ENCODE assay signal across 8 cellular contexts in genomic region chr14:89418452-89418851, GRCh38. TPM values are rescaled to one million over a fixed set of nuclear protein-coding genes. Genes with fewer than 3 reads are reported as not detected.
DNase-seq lines count a peak whose midpoint lies in the region; ATAC-seq and TF ChIP-seq lines count a peak whose summit lies in the region.

No MANE protein-coding gene starts in this region.

- H3K4me1 Mint-ChIP-seq in activated naive CD4-positive, alpha-beta T cell treated with anti-CD3 and anti-CD28 coated beads, Interleukin-2, amount 10 ng/mL, durations not matched to agents 7 days and 5 days = peaks cover 52% of the 10 kb centered on the region
- peaks cover 47% of the 10 kb centered on the region for H3K4me1 Mint-ChIP-seq in activated CD8-positive, alpha-beta memory T cell treated with anti-CD3 and anti-CD28 coated beads, Interleukin-2, amount 10 ng/mL, durations not matched to agents 7 days and 5 days

- WGBS in transverse colon (ENCODE audit: low coverage in 1 of 2), 2 donors = 80 to 100% methylated on average over 1 to 7 of the region's 7 CpGs
- 73 to 87% methylated on average over 6 to 7 of the region's 7 CpGs for whole genome bisulfite sequencing in thyroid gland, 2 donors

- TF ChIP-seq POLR2A in transverse colon (IDR thresholded peaks at IDR 0.05) = no peak
- TF ChIP-seq POLR2A in thyroid gland (IDR thresholded peaks at IDR 0.05) = no peak

- H3K4me3 ChIP-seq in transverse colon (no peak overlapping the region), thyroid gland (replicated peaks in 1 of 3) (no peak overlapping the region)

- no peak for DNase-seq in activated naive CD4-positive, alpha-beta T cell treated with anti-CD3 and anti-CD28 coated beads, Interleukin-2, amount 10 ng/mL, durations not matched to agents 7 days and 5 days
- DNase-seq in activated naive CD4-positive, alpha-beta T cell (lab: John Stamatoyannopoulos, UW) = no peak
- peak; percentile 46 for DNase-seq in activated CD8-positive, alpha-beta memory T cell treated with anti-CD3 and anti-CD28 coated beads, Interleukin-2, amount 10 ng/mL, durations not matched to agents 7 days and 5 days
- DNase-seq in islet precursor cell (peak; percentile 70), transverse colon (peak; percentile 28), thyroid gland (no peak), NCI-H446 treated with DMSO at 0.1 percent for 48 hours (lab: John Stamatoyannopoulos, UW) (no peak)

- H3K9me3 Mint-ChIP-seq in activated naive CD4-positive, alpha-beta T cell treated with anti-CD3 and anti-CD28 coated beads, Interleukin-2, amount 10 ng/mL, durations not matched to agents 7 days and 5 days = no peaks in the 10 kb centered on the region
- no peaks in the 10 kb centered on the region for H3K9me3 Mint-ChIP-seq in activated CD8-positive, alpha-beta memory T cell treated with anti-CD3 and anti-CD28 coated beads, Interleukin-2, amount 10 ng/mL, durations not matched to agents 7 days and 5 days (ENCODE audit: low read depth)

- peak overlapping the region; percentile 28 for H3K4me3 Mint-ChIP-seq in activated naive CD4-positive, alpha-beta T cell treated with anti-CD3 and anti-CD28 coated beads, Interleukin-2, amount 10 ng/mL, durations not matched to agents 7 days and 5 days
- H3K4me3 Mint-ChIP-seq in activated CD8-positive, alpha-beta memory T cell treated with anti-CD3 and anti-CD28 coated beads, Interleukin-2, amount 10 ng/mL, durations not matched to agents 7 days and 5 days = peak overlapping the region; percentile 89

- in situ Hi-C loops in transverse colon (cut with MboI; ENCODE audit: low pct_ligation_motif_present in 1 of 4, low pct_unique_long_range_greater_than_20kb in 1 of 4, low sequenced_read_pairs in 3 of 4) = loop anchor here in 2 of 4 donors (25.0 kb wide), 2 partner anchors 381 to 494 kb away; no protein-coding TSS in a partner anchor

- H3K27ac ChIP-seq in transverse colon (peak overlapping the region; percentile 87 to 93 (median 90)), thyroid gland (peak overlapping the region in 1 of 3 donors; percentile 96)

- H3K9me3 ChIP-seq in transverse colon (no peaks in the 10 kb centered on the region), thyroid gland (no peaks in the 10 kb centered on the region)

- H3K4me1 ChIP-seq in transverse colon = peaks cover 16 to 69% (median 45%) of the 10 kb centered on the region in 4 donors
- H3K4me1 ChIP-seq in thyroid gland = peaks cover 6 to 28% of the 10 kb centered on the region in 2 donors

- H3K36me3 ChIP-seq in transverse colon = no peaks in the 10 kb centered on the region
- H3K36me3 ChIP-seq in thyroid gland = no peaks in the 10 kb centered on the region

- ATAC-seq in activated CD8-positive, alpha-beta memory T cell treated with anti-CD3 and anti-CD28 coated beads, Interleukin-2, amount 10 ng/mL, durations not matched to agents 7 days and 5 days = no peak
- ATAC-seq in HG03139 (IDR thresholded peaks at IDR 0.05; ENCODE audit: unreplicated experiment) = no peak

- peaks cover 15% of the 10 kb centered on the region for H3K36me3 Mint-ChIP-seq in activated naive CD4-positive, alpha-beta T cell treated with anti-CD3 and anti-CD28 coated beads, Interleukin-2, amount 10 ng/mL, durations not matched to agents 7 days and 5 days
- peaks cover 5% of the 10 kb centered on the region for H3K36me3 Mint-ChIP-seq in activated CD8-positive, alpha-beta memory T cell treated with anti-CD3 and anti-CD28 coated beads, Interleukin-2, amount 10 ng/mL, durations not matched to agents 7 days and 5 days

- intact Hi-C loops in transverse colon (cut with DNase I; ENCODE audit: low total_unique reads) (loop anchor here (10.0 kb wide), 1 partner anchor 196 kb away; no protein-coding TSS in a partner anchor), thyroid gland (cut with DNase I) (loop anchor here (10.0 kb wide), 1 partner anchor 74 kb away; no protein-coding TSS in a partner anchor)

- no peaks in the 10 kb centered on the region for H3K27me3 ChIP-seq in transverse colon
- H3K27me3 ChIP-seq in thyroid gland = no peaks in the 10 kb centered on the region

- peaks cover 3% of the 10 kb centered on the region for H3K27me3 Mint-ChIP-seq in activated naive CD4-positive, alpha-beta T cell treated with anti-CD3 and anti-CD28 coated beads, Interleukin-2, amount 10 ng/mL, durations not matched to agents 7 days and 5 days
- H3K27me3 Mint-ChIP-seq in activated CD8-positive, alpha-beta memory T cell treated with anti-CD3 and anti-CD28 coated beads, Interleukin-2, amount 10 ng/mL, durations not matched to agents 7 days and 5 days = no peaks in the 10 kb centered on the region

- TF ChIP-seq EP300 in transverse colon (IDR thresholded peaks at IDR 0.05; ENCODE audit: low read depth) = no peak

- no peak for TF ChIP-seq CTCF in transverse colon (IDR thresholded peaks at IDR 0.05)
- no peak for TF ChIP-seq CTCF in thyroid gland (IDR thresholded peaks at IDR 0.05)

- CTCF ChIA-PET in activated naive CD4-positive, alpha-beta T cell treated with anti-CD3 and anti-CD28 coated beads, Interleukin-2, amount 10 ng/mL, durations not matched to agents 7 days and 5 days (lab: Charles Lee) = interaction anchor here (0.7 to 0.9 kb wide), 2 partner anchors 49 to 148 kb away, joined by 3 to 5 read pairs; no protein-coding TSS in a partner anchor
- CTCF ChIA-PET in activated CD8-positive, alpha-beta memory T cell treated with anti-CD3 and anti-CD28 coated beads, Interleukin-2, amount 10 ng/mL, durations not matched to agents 7 days and 5 days (lab: Charles Lee) = interaction anchor here (1.0 to 3.3 kb wide), 5 partner anchors 11 to 348 kb away, joined by 3 to 17 read pairs (median 4); no protein-coding TSS in a partner anchor

- peak overlapping the region; percentile 55 for H3K27ac Mint-ChIP-seq in activated naive CD4-positive, alpha-beta T cell treated with anti-CD3 and anti-CD28 coated beads, Interleukin-2, amount 10 ng/mL, durations not matched to agents 7 days and 5 days
- H3K27ac Mint-ChIP-seq in activated CD8-positive, alpha-beta memory T cell treated with anti-CD3 and anti-CD28 coated beads, Interleukin-2, amount 10 ng/mL, durations not matched to agents 7 days and 5 days = peak overlapping the region; percentile 96

RNA-seq across cellular contexts. Expression of gene FOXN3, which starts 1.4 kb away (rescaled TPM):
- total RNA-seq in activated CD8-positive, alpha-beta memory T cell treated with anti-CD3 and anti-CD28 coated beads, Interleukin-2, amount 10 ng/mL, durations not matched to agents 7 days and 5 days = 100 to 1,000 TPM in 1 of 2 experiments, 10 to 100 TPM in 1; 85.6 to 103 TPM
- 100 to 1,000 TPM in 3 of 4 donors, 10 to 100 TPM in 1; 66.1 to 130 (median 109) TPM for total RNA-seq in transverse colon
- 10 to 100 TPM; 38.7 to 70.1 (median 43.1) TPM for total RNA-seq in thyroid gland

Comparison
In these comparisons a context has a peak if more than half of its experiments do, and no peak if none do; other contexts are left out.
1. DNase-seq: peak in activated CD8-positive, alpha-beta memory T cell treated with anti-CD3 and anti-CD28 coated beads, Interleukin-2, amount 10 ng/mL, durations not matched to agents 7 days and 5 days (single experiment), islet precursor cell (single experiment) and transverse colon (single experiment); none in activated naive CD4-positive, alpha-beta T cell treated with anti-CD3 and anti-CD28 coated beads, Interleukin-2, amount 10 ng/mL, durations not matched to agents 7 days and 5 days (single experiment), activated naive CD4-positive, alpha-beta T cell (0 of 4), thyroid gland (0 of 2) and NCI-H446 treated with DMSO at 0.1 percent for 48 hours (single experiment).